ENCODE assay signal across 28 cellular contexts in the genomic region with DNA sequence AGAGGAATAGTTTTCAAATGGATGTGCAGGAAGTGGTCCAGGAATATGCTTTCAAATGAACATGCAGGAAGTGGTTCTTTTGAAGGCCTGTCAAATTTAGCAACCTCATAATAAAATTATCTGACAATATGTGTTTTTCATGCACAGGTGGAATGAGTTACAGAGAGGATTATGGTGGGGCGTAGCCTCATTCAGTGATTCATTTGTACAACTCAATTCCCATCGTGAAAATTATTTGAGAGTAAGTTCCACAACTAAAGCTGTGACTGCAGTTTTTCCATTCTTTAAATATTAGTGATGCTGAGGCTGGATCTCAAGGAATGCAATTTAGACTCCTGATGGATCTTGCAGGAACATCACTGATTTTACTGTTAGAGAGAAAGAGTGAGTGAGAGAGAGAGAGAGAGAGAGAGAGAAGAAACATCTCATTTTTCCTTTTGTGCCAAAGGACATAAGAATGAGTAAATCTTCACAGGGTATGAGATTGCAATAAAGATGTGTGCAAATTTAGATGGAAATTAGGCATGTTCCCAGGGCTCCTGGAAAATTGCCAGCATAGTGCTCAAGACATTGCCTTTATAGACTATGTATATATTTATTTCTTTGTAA.
A peak's percentile ranks its signal among the peaks of the same experiment; 100 is the strongest.
DNase-seq lines count a peak whose midpoint lies in the region; ATAC-seq and TF ChIP-seq lines count a peak whose summit lies in the region.
"Had no signal": no experiment of that assay in that cellular context is flagged by ENCODE, and none has a peak within 500 bp of the region (broad histone marks: within the 10 kb centered on the region; RNA-seq: fewer than 3 reads in every experiment).

No MANE protein-coding gene starts in this region.

- H3K4me1 Mint-ChIP-seq in chondrocyte (ENCODE audit: low read depth): peaks cover 11% of the 10 kb centered on the region

- H3K27ac ChIP-seq in mammary epithelial cell (ENCODE audit: insufficient read depth, low read depth, low read length) (no peak overlapping the region), breast epithelium (no peak overlapping the region), IMR-90 (ENCODE audit: insufficient read depth, low read length) (no peak overlapping the region)
- H3K27ac ChIP-seq: dorsolateral prefrontal cortex, heart right ventricle, KMS-11, pancreas, right atrium auricular region, stomach, tibial nerve had no signal

- no peak overlapping the region for H2BK20ac ChIP-seq in IMR-90 (ENCODE audit: low read depth, low read length)

- BruUV-seq in mammary epithelial cell (replicated peaks; lab: Mats Ljungman, UMichigan): no TSS peak
- no TSS peak for BruUV-seq in IMR-90 (replicated peaks; lab: Mats Ljungman, UMichigan)

- no peak overlapping the region for H2AK9ac ChIP-seq in IMR-90 (replicated peaks; ENCODE audit: low read depth, low read length, poor library complexity)

- H3K27me3 Mint-ChIP-seq in chondrocyte (ENCODE audit: low read depth): no peaks in the 10 kb centered on the region
- H3K27me3 Mint-ChIP-seq: T-cell had no signal

- H4K8ac ChIP-seq in IMR-90 (ENCODE audit: low read depth in 2 of 2, low read length in 2 of 2): no peak overlapping the region

- H3K9ac ChIP-seq in mammary epithelial cell (ENCODE audit: insufficient read depth, low read length): no peak overlapping the region
- no peak overlapping the region for H3K9ac ChIP-seq in IMR-90 (ENCODE audit: low read depth, low read length)
- H3K9ac ChIP-seq: KMS-11 had no signal

- no peaks in the 10 kb centered on the region for H3K4me1 ChIP-seq in mammary epithelial cell (ENCODE audit: insufficient read depth, low read length)
- no peaks in the 10 kb centered on the region for H3K4me1 ChIP-seq in breast epithelium
- H3K4me1 ChIP-seq in IMR-90 (ENCODE audit: control insufficient read depth, insufficient read depth, low read length): no peaks in the 10 kb centered on the region
- H3K4me1 ChIP-seq: heart right ventricle, pancreas, right atrium auricular region, stomach, tibial nerve had no signal

- peak overlapping the region; percentile 37 for H2AFZ ChIP-seq in mammary epithelial cell (ENCODE audit: low read depth, low read length)
- no peak overlapping the region for H2AFZ ChIP-seq in IMR-90 (replicated peaks; ENCODE audit: low read length, poor library complexity)

- no peak overlapping the region for H3K14ac ChIP-seq in IMR-90 (replicated peaks; ENCODE audit: low read depth, low read length)

- ATAC-seq in IMR-90 (ENCODE audit: low read depth) (peak; percentile 35; the same call in 1 of the 2 replicates), GM19467 (IDR thresholded peaks at IDR 0.05; ENCODE audit: unreplicated experiment) (no peak)
- ATAC-seq: activated T-cell treated with anti-CD3 and anti-CD28 coated beads, Interleukin-2, amount 50 U/mL, for 4 hours; GM12878; heart right ventricle; left ventricle myocardium superior; pancreas; Right ventricle myocardium inferior; T-cell had no signal

- peaks cover 10% of the 10 kb centered on the region for H3K9me3 Mint-ChIP-seq in chondrocyte (ENCODE audit: low read depth)
- H3K9me3 Mint-ChIP-seq: activated naive CD4-positive, alpha-beta T cell treated with anti-CD3 and anti-CD28 coated beads for 36 hours had no signal

- H3K9me3 ChIP-seq in mammary epithelial cell (replicated peaks; ENCODE audit: insufficient read depth, low read length) (no peaks in the 10 kb centered on the region), breast epithelium (no peaks in the 10 kb centered on the region), IMR-90 (ENCODE audit: control insufficient read depth, insufficient read depth, low read length) (no peaks in the 10 kb centered on the region)
- H3K9me3 ChIP-seq: pancreas, right atrium auricular region, stomach had no signal

- H3K27ac Mint-ChIP-seq in chondrocyte (ENCODE audit: unreplicated experiment): peak overlapping the region; percentile 46
- H3K27ac Mint-ChIP-seq: activated naive CD4-positive, alpha-beta T cell treated with anti-CD3 and anti-CD28 coated beads for 36 hours; T-cell had no signal

- H3K27me3 ChIP-seq in mammary epithelial cell (ENCODE audit: insufficient read depth, low read length) (no peaks in the 10 kb centered on the region), breast epithelium (no peaks in the 10 kb centered on the region), IMR-90 (ENCODE audit: control insufficient read depth, insufficient read depth, low read length) (no peaks in the 10 kb centered on the region)
- H3K27me3 ChIP-seq: dorsolateral prefrontal cortex, heart right ventricle, pancreas, right atrium auricular region, stomach, tibial nerve had no signal

- intact Hi-C loops in mammary epithelial cell (cut with micrococcal nuclease) (no loop called here), breast epithelium (cut with DNase I; ENCODE audit: low total_unique reads) (no loop called here), IMR-90 (cut with micrococcal nuclease) (no loop called here)

- H3K4me3 Mint-ChIP-seq in chondrocyte (ENCODE audit: unreplicated experiment): no peak overlapping the region
- H3K4me3 Mint-ChIP-seq: activated naive CD4-positive, alpha-beta T cell treated with anti-CD3 and anti-CD28 coated beads for 36 hours; activated T-cell treated with anti-CD3 and anti-CD28 coated beads, Interleukin-2, amount 50 U/mL, for 4 hours; nephron; T-cell had no signal

- H3K4me3 ChIP-seq in mammary epithelial cell (replicated peaks in 1 of 3; ENCODE audit: insufficient read depth in 1 of 3, low read depth in 2 of 3, low read length in 3 of 3): no peak overlapping the region
- no peak overlapping the region for H3K4me3 ChIP-seq in breast epithelium
- H3K4me3 ChIP-seq in IMR-90 (ENCODE audit: insufficient read depth, low read depth, low read length): no peak overlapping the region
- H3K4me3 ChIP-seq: dorsolateral prefrontal cortex, GM12878, heart right ventricle, pancreas, right atrium auricular region, stomach, tibial nerve had no signal

- TF ChIP-seq POLR2A in breast epithelium (IDR thresholded peaks at IDR 0.05) (no peak), IMR-90 (IDR thresholded peaks at IDR 0.05; ENCODE audit: low read depth, low read length) (no peak)

- H4K5ac ChIP-seq in IMR-90 (ENCODE audit: low read depth, low read length): no peak overlapping the region

- H2BK15ac ChIP-seq in IMR-90 (ENCODE audit: low read depth, low read length): no peak overlapping the region

- H4K20me1 ChIP-seq in mammary epithelial cell (ENCODE audit: insufficient read depth, low read length) (no peaks in the 10 kb centered on the region), IMR-90 (ENCODE audit: insufficient read depth, low read length) (no peaks in the 10 kb centered on the region)

- H3K79me1 ChIP-seq in IMR-90 (ENCODE audit: low read depth in 1 of 2, low read length in 2 of 2): no peaks in the 10 kb centered on the region

- no peak overlapping the region for H2BK120ac ChIP-seq in IMR-90 (ENCODE audit: low read depth, low read length)

- H3K79me2 ChIP-seq in mammary epithelial cell (ENCODE audit: insufficient read depth, low read length): no peaks in the 10 kb centered on the region

- no peak overlapping the region for H2BK5ac ChIP-seq in IMR-90 (ENCODE audit: low read depth, low read length, poor library complexity, severe bottlenecking)

- CTCF ChIA-PET in mammary epithelial cell (lab: Charles Lee; ENCODE audit: low non-redundant PET) (no interaction called here), IMR-90 (lab: Yijun Ruan, JAX) (no interaction called here)

- H3K36me3 ChIP-seq in mammary epithelial cell (ENCODE audit: insufficient read depth, low read length) (no peaks in the 10 kb centered on the region), breast epithelium (no peaks in the 10 kb centered on the region), IMR-90 (ENCODE audit: control insufficient read depth, insufficient read depth, low read length) (no peaks in the 10 kb centered on the region)
- H3K36me3 ChIP-seq: heart right ventricle, pancreas, right atrium auricular region, stomach, tibial nerve had no signal

- DNase-seq in mammary epithelial cell (no peak), breast epithelium (ENCODE audit: low spot score in 2 of 2) (no peak), IMR-90 (peak; percentile 11), chondrocyte (ENCODE audit: low spot score) (no peak), Ammon's horn (ENCODE audit: low spot score) (no peak), NCI-H524 (lab: John Stamatoyannopoulos, UW) (no peak)
- DNase-seq in activated CD4-positive, alpha-beta T cell treated with anti-CD3 and anti-CD28 coated beads for 1 hour: no peak
- DNase-seq: activated CD8-positive, alpha-beta memory T cell treated with anti-CD3 and anti-CD28 coated beads for 24 hours; activated naive CD4-positive, alpha-beta T cell treated with anti-CD3 and anti-CD28 coated beads for 36 hours; activated T-cell treated with anti-CD3 and anti-CD28 coated beads, Interleukin-2, amount 50 U/mL, for 4 hours; amygdala; dorsolateral prefrontal cortex; GDM1; heart right ventricle; left ventricle myocardium superior; MV-4-11; NCI-H1694 treated with DMSO at 0.1 percent for 48 hours; NCI-H774; pancreas; stomach; T-cell had no signal

- dilution Hi-C loops in mammary epithelial cell (cut with HindIII; ENCODE audit: low sequenced_read_pairs): no loop called here
- dilution Hi-C loops in IMR-90 (cut with HindIII; ENCODE audit: low sequenced_read_pairs, unreplicated experiment): no loop called here

- no peaks in the 10 kb centered on the region for H3K9me1 ChIP-seq in IMR-90 (ENCODE audit: insufficient read depth, low read length)

- in situ Hi-C loops in mammary epithelial cell (cut with MboI; ENCODE audit: low sequenced_read_pairs in 2 of 2): no loop called here
- in situ Hi-C loops in IMR-90 (cut with MboI; ENCODE audit: low sequenced_read_pairs): no loop called here

- no peak overlapping the region for H3K23ac ChIP-seq in IMR-90 (ENCODE audit: low read depth, low read length)

- no peak overlapping the region for H4K91ac ChIP-seq in IMR-90 (ENCODE audit: insufficient read depth, low read depth, low read length)

- no peak overlapping the region for H3K18ac ChIP-seq in IMR-90 (ENCODE audit: low read depth, low read length)

- no peak overlapping the region for H3K4me2 ChIP-seq in mammary epithelial cell (ENCODE audit: insufficient read depth, low read depth, low read length)
- H3K4me2 ChIP-seq in IMR-90 (ENCODE audit: low read depth, low read length): no peak overlapping the region
- H3K4me2 ChIP-seq: KMS-11 had no signal

- TF ChIP-seq CTCF in mammary epithelial cell (conservative IDR thresholded peaks at IDR 0.05 in 1 of 2, IDR thresholded peaks at IDR 0.05 in 1 of 2; ENCODE audit: extremely low read depth in 1 of 2, insufficient read depth in 1 of 2, low read depth in 1 of 2, low read length in 2 of 2) (no peak), breast epithelium (IDR thresholded peaks at IDR 0.05) (no peak), IMR-90 (conservative IDR thresholded peaks at IDR 0.05; ENCODE audit: low read depth, low read length) (no peak), chondrocyte (IDR thresholded peaks at IDR 0.05) (no peak)

- no peak overlapping the region for H2AK5ac ChIP-seq in IMR-90 (ENCODE audit: low read depth, low read length)

- H3K56ac ChIP-seq in IMR-90 (ENCODE audit: extremely low read depth, insufficient read depth, low read length): no peak overlapping the region

- POLR2A ChIA-PET in IMR-90 (lab: Charles Lee; ENCODE audit: unreplicated experiment): no interaction called here

- no peak for TF ChIP-seq RAD21 in IMR-90 (IDR thresholded peaks at IDR 0.05; ENCODE audit: low read length)

- 38% methylated on average over 2 of the region's 2 CpGs for whole genome bisulfite sequencing in mammary epithelial cell (ENCODE audit: low coverage, missing lambda C conversion rate)
- no CpG with 5 or more reads among the region's 2 CpGs for WGBS in IMR-90 (ENCODE audit: extremely low coverage in 2 of 2, insufficient read length in 1 of 2), 2 experiments

- no peak overlapping the region for H3K4ac ChIP-seq in IMR-90 (ENCODE audit: low read depth, low read length)

- no peaks in the 10 kb centered on the region for H3K36me3 Mint-ChIP-seq in chondrocyte (ENCODE audit: low read depth)
- H3K36me3 Mint-ChIP-seq: T-cell had no signal
